In genomic region chrX:103446665-103447302, GRCh38 we compare ENCODE assay signal across 2 cellular contexts.
A peak's percentile ranks its signal among the peaks of the same experiment; 100 is the strongest.
TF ChIP-seq lines count a peak whose summit lies in the region.

No MANE protein-coding gene starts in this region.

TF ChIP-seq in Ishikawa, 13 proteins besides CTCF, POLR2A, EP300 and RAD21 (continued from another document):
- TF ChIP-seq TEAD4 (IDR thresholded peaks at IDR 0.05): 0 out of 2 replicates have a peak, but pooled peaks have one; percentile 9

TF ChIP-seq in H1, 55 proteins besides CTCF, POLR2A, EP300 and RAD21 (continued from another document):
- TF ChIP-seq KDM1A (IDR thresholded peaks at IDR 0.05; ENCODE audit: borderline replicate concordance, low read length): no peak
